31 cellular contexts compared by ENCODE assay signal in the genomic region with DNA sequence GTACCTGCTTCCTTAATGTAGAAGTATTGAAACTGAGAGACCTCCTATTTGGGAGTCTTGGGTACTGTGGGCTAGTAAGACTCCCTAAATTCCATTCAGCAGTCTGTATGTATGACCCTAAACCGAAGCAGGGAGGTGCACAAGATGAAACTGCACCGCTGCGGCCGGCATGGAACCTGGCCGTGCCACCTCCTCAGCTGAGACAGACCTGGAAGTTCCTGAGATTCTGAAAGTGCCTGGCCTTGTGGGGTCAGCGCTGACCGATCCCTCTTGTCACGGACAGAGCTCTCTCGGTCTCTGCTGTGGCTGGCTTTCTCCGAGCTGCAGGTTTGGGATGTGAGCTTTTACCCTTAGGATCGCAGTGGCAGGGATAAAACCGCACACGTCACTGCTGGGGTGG.
"Had no signal": no experiment of that assay in that cellular context is flagged by ENCODE, and none has a peak within 500 bp of the region (broad histone marks: within the 10 kb centered on the region; RNA-seq: fewer than 3 reads in every experiment).

No MANE protein-coding gene starts in this region.

- ATAC-seq: activated CD4-positive, alpha-beta T cell treated with anti-CD3 and anti-CD28 coated beads for 36 hours; activated CD4-positive, CD25-positive, alpha-beta regulatory T cell treated with anti-CD3 and anti-CD28 coated beads, Interleukin-2, amount 50 U/mL, for 24 hours; activated CD8-positive, alpha-beta memory T cell treated with anti-CD3 and anti-CD28 coated beads, Interleukin-2, amount 10 ng/mL, durations not matched to agents 7 days and 5 days; activated CD8-positive, alpha-beta T cell treated with anti-CD3 and anti-CD28 coated beads, Interleukin-2, amount 10 ng/mL, durations not matched to agents 7 days and 5 days; activated naive CD8-positive, alpha-beta T cell treated with anti-CD3 and anti-CD28 coated beads, Interleukin-2, amount 50 U/mL, for 24 hours; WTC11 had no signal

- H3K27ac ChIP-seq: ascending aorta, cardiac muscle cell, WERI-Rb-1 had no signal

- H3K4me3 ChIP-seq: ascending aorta, cardiac muscle cell had no signal

- H3K27me3 ChIP-seq: ascending aorta, cardiac muscle cell had no signal

- H3K9me3 ChIP-seq: ascending aorta had no signal

- DNase-seq: activated CD4-positive, alpha-beta memory T cell treated with anti-CD3 and anti-CD28 coated beads, Interleukin-2, amount 10 ng/mL, durations not matched to agents 7 days and 5 days; activated CD4-positive, alpha-beta T cell treated with anti-CD3 and anti-CD28 coated beads for 1 hour; activated CD4-positive, alpha-beta T cell treated with anti-CD3 and anti-CD28 coated beads for 36 hours; activated CD4-positive, alpha-beta T cell treated with anti-CD3 and anti-CD28 coated beads for 48 hours; activated CD4-positive, alpha-beta T cell treated with anti-CD3 and anti-CD28 coated beads, Interleukin-2, amount 10 ng/mL, durations not matched to agents 7 days and 5 days; activated CD4-positive, alpha-beta T cell treated with anti-CD3 and anti-CD28 coated beads, Interleukin-2, amount 50 U/mL, for 48 hours; activated CD4-positive, CD25-positive, alpha-beta regulatory T cell; activated CD8-positive, alpha-beta memory T cell treated with anti-CD3 and anti-CD28 coated beads for 24 hours; activated CD8-positive, alpha-beta memory T cell treated with anti-CD3 and anti-CD28 coated beads, Interleukin-2, amount 10 ng/mL, durations not matched to agents 7 days and 5 days; activated CD8-positive, alpha-beta memory T cell treated with anti-CD3 and anti-CD28 coated beads, Interleukin-2, amount 50 U/mL, for 48 hours; activated CD8-positive, alpha-beta T cell treated with anti-CD3 and anti-CD28 coated beads, Interleukin-2, amount 10 ng/mL, durations not matched to agents 7 days and 5 days; activated effector memory CD4-positive, alpha-beta T cell treated with Interleukin-2 at 50 U/mL for 16 hours; activated gamma-delta T cell; activated naive CD4-positive, alpha-beta T cell treated with anti-CD3 and anti-CD28 coated beads, Interleukin-2, amount 10 ng/mL, durations not matched to agents 7 days and 5 days; activated naive CD4-positive, alpha-beta T cell treated with Interleukin-2 at 50 U/mL for 16 hours; activated naive CD8-positive, alpha-beta T cell treated with anti-CD3 and anti-CD28 coated beads, Interleukin-2, amount 10 ng/mL, durations not matched to agents 7 days and 5 days; activated naive CD8-positive, alpha-beta T cell treated with anti-CD3 and anti-CD28 coated beads, Interleukin-2, amount 50 U/mL, for 24 hours; activated T-cell treated with anti-CD3 and anti-CD28 coated beads, Interleukin-2, amount 50 U/mL, for 24 hours; activated T-cell treated with anti-CD3 and anti-CD28 coated beads, Interleukin-2, amount 50 U/mL, for 48 hours; amygdala; anterior cingulate cortex; caudate nucleus; cerebellar nuclear complex; T-helper 1 cell; T-helper 2 cell; T-helper 9 cell; WERI-Rb-1 had no signal

- H3K4me1 ChIP-seq: ascending aorta had no signal
